27 cellular contexts compared by ENCODE assay signal in genomic region chr10:6384031-6384430, GRCh38.
"Had no signal": no experiment of that assay in that cellular context is flagged by ENCODE, and none has a peak within 500 bp of the region (broad histone marks: within the 10 kb centered on the region; RNA-seq: fewer than 3 reads in every experiment).

No MANE protein-coding gene starts in this region.

- H3K27me3 ChIP-seq: colonic mucosa, gastroesophageal sphincter, hepatocyte, pancreas, tibial artery had no signal

- H3K27ac Mint-ChIP-seq: activated T-cell treated with anti-CD3 and anti-CD28 coated beads, Interleukin-2, amount 50 U/mL, for 24 hours; mesothelial cell of epicardium; nephron progenitor cell; stimulated activated effector memory CD8-positive, alpha-beta T cell treated with anti-CD3 and anti-CD28 coated beads, Interleukin-12 subunit alpha, Interleukin-12 subunit beta, amount 100 ng/mL, for 72 hours had no signal

- H3K36me3 ChIP-seq: colonic mucosa, gastroesophageal sphincter, pancreas, prostate gland, tibial artery had no signal

- H3K27ac ChIP-seq: colonic mucosa, hepatocyte, pancreas, VCaP had no signal

- H3K4me3 Mint-ChIP-seq: activated T-cell treated with anti-CD3 and anti-CD28 coated beads, Interleukin-2, amount 50 U/mL, for 24 hours; mesothelial cell of epicardium; nephron progenitor cell; stimulated activated effector memory CD8-positive, alpha-beta T cell treated with anti-CD3 and anti-CD28 coated beads, Interleukin-12 subunit alpha, Interleukin-12 subunit beta, amount 100 ng/mL, for 72 hours; stimulated activated naive CD8-positive, alpha-beta T cell treated with anti-CD3 and anti-CD28 coated beads, Interleukin-15, Interleukin-2, amounts not matched to agents 100 ng/mL and 50 ng/mL, for 24 hours had no signal

- H3K4me1 Mint-ChIP-seq: mesothelial cell of epicardium, nephron progenitor cell had no signal

- H3K4me1 ChIP-seq: colonic mucosa, pancreas, prostate gland had no signal

- H3K27me3 Mint-ChIP-seq: activated T-cell treated with anti-CD3 and anti-CD28 coated beads, Interleukin-2, amount 50 U/mL, for 24 hours; naive B cell; stimulated activated naive CD8-positive, alpha-beta T cell treated with anti-CD3 and anti-CD28 coated beads, Interleukin-15, Interleukin-2, amounts not matched to agents 100 ng/mL and 50 ng/mL, for 24 hours had no signal

- H3K36me3 Mint-ChIP-seq: stimulated activated effector memory CD8-positive, alpha-beta T cell treated with anti-CD3 and anti-CD28 coated beads, Interleukin-12 subunit alpha, Interleukin-12 subunit beta, amount 100 ng/mL, for 72 hours had no signal

- H3K4me3 ChIP-seq: colonic mucosa, gastroesophageal sphincter, hepatocyte, pancreas, prostate gland, skin epidermis, tibial artery had no signal

- H3K9me3 ChIP-seq: colonic mucosa, pancreas, prostate gland had no signal

- DNase-seq: activated CD4-positive, alpha-beta T cell treated with anti-CD3 and anti-CD28 coated beads for 4 hours; activated CD4-positive, alpha-beta T cell treated with anti-CD3 and anti-CD28 coated beads, Interleukin-2, amount 50 U/mL, for 4 hours; activated CD8-positive, alpha-beta memory T cell treated with anti-CD3 and anti-CD28 coated beads, Interleukin-2, amount 50 U/mL, for 4 hours; activated gamma-delta T cell treated with Interleukin-2 at 50 U/mL for 16 hours; activated naive CD4-positive, alpha-beta T cell treated with anti-CD3 and anti-CD28 coated beads, Interleukin-2, amount 50 U/mL, for 16 hours; activated T-cell treated with anti-CD3 and anti-CD28 coated beads, Interleukin-2, amount 50 U/mL, for 24 hours; colonic mucosa; effector memory CD4-positive, alpha-beta T cell; islet precursor cell; left cardiac atrium; left ventricle myocardium superior; mammary epithelial cell; naive B cell; nephron progenitor cell; pancreas; retina; stimulated activated CD4-positive, alpha-beta T cell treated with anti-CD3 and anti-CD28 coated beads, Interleukin-12 subunit alpha, Interleukin-12 subunit beta, amount 100 ng/mL, for 4 hours; stimulated activated CD4-positive, alpha-beta T cell treated with anti-CD3 and anti-CD28 coated beads, Interleukin-4, amount 100 ng/mL, for 24 hours; tibial artery had no signal

- ATAC-seq: gastroesophageal sphincter; left ventricle myocardium superior; pancreas; stimulated activated effector memory CD8-positive, alpha-beta T cell treated with anti-CD3 and anti-CD28 coated beads, Interleukin-12 subunit alpha, Interleukin-12 subunit beta, amount 100 ng/mL, for 72 hours had no signal
